ENCODE assay signal across 33 cellular contexts in genomic region chr22:26182723-26183122, GRCh38. TPM values are rescaled to one million over a fixed set of nuclear protein-coding genes. Genes with fewer than 3 reads are reported as not detected.
"Had no signal": no experiment of that assay in that cellular context is flagged by ENCODE, and none has a peak within 500 bp of the region (broad histone marks: within the 10 kb centered on the region; RNA-seq: fewer than 3 reads in every experiment).

No MANE protein-coding gene starts in this region.

- H3K4me1 Mint-ChIP-seq: mesothelial cell of epicardium; naive B cell; stimulated activated naive B cell treated with anti-CD40 and anti-IgM and Interleukin-4, amounts not matched to agents 10 μg/mL and 1 μg/mL and 100 μg/mL, for 72 hours had no signal

- H3K27ac ChIP-seq: colonic mucosa, epithelial cell of prostate, gastrocnemius medialis, heart left ventricle, hepatocyte, left lung, ovary, psoas muscle, skin epidermis, thoracic aorta, tibial nerve, upper lobe of left lung had no signal

- H3K9me3 ChIP-seq: colonic mucosa, gastrocnemius medialis, heart left ventricle, left lung, mucosa of descending colon, ovary, psoas muscle, thoracic aorta, tibial nerve, upper lobe of left lung had no signal

- DNase-seq: colonic mucosa; effector CD8-positive, alpha-beta T cell; endodermal cell; foreskin fibroblast; gastrocnemius medialis; heart left ventricle; kidney; left lung; mesenchymal stem cell; mucosa of descending colon; naive B cell; nephron progenitor cell; occipital lobe; ovary; posterior cingulate gyrus; psoas muscle; right cardiac atrium; stimulated activated CD4-positive, alpha-beta T cell treated with anti-CD3 and anti-CD28 coated beads, Interleukin-15, amount 100 ng/mL, for 24 hours; stimulated activated CD4-positive, alpha-beta T cell treated with anti-CD3 and anti-CD28 coated beads, Interleukin-2, amount 100 ng/mL, for 48 hours; stimulated activated naive B cell treated with anti-CD40 and anti-IgM and Interleukin-4, amounts not matched to agents 10 μg/mL and 1 μg/mL and 100 μg/mL, for 72 hours; upper lobe of left lung had no signal

- ATAC-seq: esophagus mucosa; gastrocnemius medialis; heart left ventricle; left lung; mucosa of descending colon; psoas muscle; right cardiac atrium; stimulated activated naive B cell treated with anti-CD40 and anti-IgM and Interleukin-4, amounts not matched to agents 10 μg/mL and 1 μg/mL and 100 μg/mL, for 72 hours had no signal

- H3K27me3 ChIP-seq: colonic mucosa, gastrocnemius medialis, hepatocyte, ovary, tibial nerve, upper lobe of left lung had no signal

- H3K4me3 ChIP-seq: colonic mucosa, gastrocnemius medialis, heart left ventricle, hepatocyte, left lung, mucosa of descending colon, ovary, psoas muscle, skin epidermis, thoracic aorta, tibial nerve, upper lobe of left lung had no signal

- H3K4me3 Mint-ChIP-seq: dendritic cell treated with granulocyte-macrophage colony-stimulating factor and Interleukin-4, amounts not matched to agents 40 ng/mL and 50 ng/mL, for 4 days; endodermal cell; mesothelial cell of epicardium; naive B cell; nephron progenitor cell; stimulated activated naive B cell treated with anti-CD40 and anti-IgM and Interleukin-4, amounts not matched to agents 10 μg/mL and 1 μg/mL and 100 μg/mL, for 72 hours; stimulated activated naive CD8-positive, alpha-beta T cell treated with anti-CD3 and anti-CD28 coated beads, Interleukin-15, Interleukin-2, amounts not matched to agents 100 ng/mL and 50 ng/mL, for 24 hours had no signal

- H3K27ac Mint-ChIP-seq: dendritic cell treated with granulocyte-macrophage colony-stimulating factor and Interleukin-4, amounts not matched to agents 40 ng/mL and 50 ng/mL, for 4 days; endodermal cell; mesothelial cell of epicardium; naive B cell; nephron progenitor cell; stimulated activated naive B cell treated with anti-CD40 and anti-IgM and Interleukin-4, amounts not matched to agents 10 μg/mL and 1 μg/mL and 100 μg/mL, for 72 hours; stimulated activated naive CD8-positive, alpha-beta T cell treated with anti-CD3 and anti-CD28 coated beads, Interleukin-15, Interleukin-2, amounts not matched to agents 100 ng/mL and 50 ng/mL, for 24 hours had no signal

- H3K9me3 Mint-ChIP-seq: endodermal cell; mesothelial cell of epicardium; nephron progenitor cell; stimulated activated naive CD8-positive, alpha-beta T cell treated with anti-CD3 and anti-CD28 coated beads, Interleukin-15, Interleukin-2, amounts not matched to agents 100 ng/mL and 50 ng/mL, for 24 hours had no signal

- H3K36me3 ChIP-seq: colonic mucosa, gastrocnemius medialis, heart left ventricle, left lung, ovary, thoracic aorta, tibial nerve, upper lobe of left lung had no signal

- H3K4me1 ChIP-seq: colonic mucosa, gastrocnemius medialis, heart left ventricle, left lung, psoas muscle, tibial nerve, upper lobe of left lung had no signal

- H3K36me3 Mint-ChIP-seq: mesothelial cell of epicardium; stimulated activated naive B cell treated with anti-CD40 and anti-IgM and Interleukin-4, amounts not matched to agents 10 μg/mL and 1 μg/mL and 100 μg/mL, for 72 hours had no signal

RNA-seq across cellular contexts. Expression of gene SEZ6L, which starts 13.5 kb away (rescaled TPM):
- total RNA-seq: glomerular endothelial cell, lung microvascular endothelial cell, renal cortical epithelial cell had no signal
